ENCODE assay signal across 20 cellular contexts in the genomic region with DNA sequence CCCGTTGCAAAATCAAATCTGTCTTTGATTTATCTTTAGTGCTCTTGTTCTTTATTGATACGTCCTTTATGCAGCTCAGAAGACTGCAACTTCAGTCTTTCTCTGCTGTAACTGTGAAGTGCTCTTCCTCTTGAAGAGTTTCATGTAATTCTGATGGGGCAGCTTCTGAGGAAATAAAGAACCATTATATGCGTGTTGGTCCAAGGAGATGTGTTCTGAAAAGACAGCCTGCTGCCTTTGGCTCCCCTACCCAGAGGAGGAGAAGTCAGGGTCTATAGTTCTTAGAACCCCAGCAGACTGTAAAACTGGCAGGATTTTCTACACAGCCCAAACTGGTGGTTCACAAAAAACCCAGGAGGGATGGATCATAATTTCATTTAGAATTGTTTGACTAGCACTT. TPM values are rescaled to one million over a fixed set of nuclear protein-coding genes. Genes with fewer than 3 reads are reported as not detected.
"Had no signal": no experiment of that assay in that cellular context is flagged by ENCODE, and none has a peak within 500 bp of the region (broad histone marks: within the 10 kb centered on the region; RNA-seq: fewer than 3 reads in every experiment).

No MANE protein-coding gene starts in this region.

- H3K4me3 ChIP-seq: colonic mucosa, esophagus muscularis mucosa, hepatocyte, prostate gland, right atrium auricular region had no signal

- H3K4me1 Mint-ChIP-seq: activated CD4-positive, alpha-beta T cell treated with anti-CD3 and anti-CD28 coated beads for 36 hours; activated naive CD8-positive, alpha-beta T cell treated with anti-CD3 and anti-CD28 coated beads for 36 hours had no signal

- H3K36me3 Mint-ChIP-seq: activated CD4-positive, alpha-beta memory T cell treated with anti-CD3 and anti-CD28 coated beads for 36 hours; activated naive CD8-positive, alpha-beta T cell treated with anti-CD3 and anti-CD28 coated beads for 36 hours; type B pancreatic cell had no signal

- H3K4me2 ChIP-seq: hepatocyte had no signal

- DNase-seq: activated CD4-positive, alpha-beta memory T cell treated with anti-CD3 and anti-CD28 coated beads for 36 hours; activated CD4-positive, alpha-beta T cell treated with anti-CD3 and anti-CD28 coated beads for 36 hours; activated naive CD4-positive, alpha-beta T cell; activated naive CD8-positive, alpha-beta T cell treated with anti-CD3 and anti-CD28 coated beads for 36 hours; activated T-cell treated with anti-CD3 and anti-CD28 coated beads for 4 hours; brain microvascular endothelial cell; central memory CD4-positive, alpha-beta T cell; colonic mucosa; islet precursor cell; stimulated activated CD4-positive, alpha-beta T cell treated with anti-CD3 and anti-CD28 coated beads, Interleukin-2, amount 100 ng/mL, for 24 hours; stimulated activated naive CD8-positive, alpha-beta T cell treated with anti-CD3 and anti-CD28 coated beads, Interleukin-15, Interleukin-2, amounts not matched to agents 100 U/mL and 50 U/mL, for 24 hours had no signal

- H3K36me3 ChIP-seq: colonic mucosa, prostate gland had no signal

- H3K9me3 Mint-ChIP-seq: activated CD4-positive, alpha-beta memory T cell treated with anti-CD3 and anti-CD28 coated beads for 36 hours; activated naive CD8-positive, alpha-beta T cell treated with anti-CD3 and anti-CD28 coated beads for 36 hours; T-helper 2 cell treated with Interferon-gamma antibody and Interleukin-4, amounts not matched to agents 5 μg/mL and 100 μg/mL, for 36 hours; type B pancreatic cell; WTC11 had no signal

- H3K4me3 Mint-ChIP-seq: activated CD4-positive, alpha-beta memory T cell treated with anti-CD3 and anti-CD28 coated beads for 36 hours; activated CD4-positive, alpha-beta T cell treated with anti-CD3 and anti-CD28 coated beads for 36 hours; activated naive CD8-positive, alpha-beta T cell treated with anti-CD3 and anti-CD28 coated beads for 36 hours; T-helper 2 cell treated with Interferon-gamma antibody and Interleukin-4, amounts not matched to agents 5 μg/mL and 100 μg/mL, for 36 hours; type B pancreatic cell had no signal

- H3K27me3 ChIP-seq: brain microvascular endothelial cell, colonic mucosa, esophagus muscularis mucosa, hepatocyte, right atrium auricular region had no signal

- H3K9me3 ChIP-seq: colonic mucosa, esophagus muscularis mucosa, prostate gland, right atrium auricular region had no signal

- H3K79me2 ChIP-seq: hepatocyte had no signal

- H3K27me3 Mint-ChIP-seq: activated CD4-positive, alpha-beta memory T cell treated with anti-CD3 and anti-CD28 coated beads for 36 hours; activated CD4-positive, alpha-beta T cell treated with anti-CD3 and anti-CD28 coated beads for 36 hours; activated naive CD8-positive, alpha-beta T cell treated with anti-CD3 and anti-CD28 coated beads for 36 hours; type B pancreatic cell had no signal

- H3K27ac Mint-ChIP-seq: activated CD4-positive, alpha-beta memory T cell treated with anti-CD3 and anti-CD28 coated beads for 36 hours; activated CD4-positive, alpha-beta T cell treated with anti-CD3 and anti-CD28 coated beads for 36 hours; activated naive CD8-positive, alpha-beta T cell treated with anti-CD3 and anti-CD28 coated beads for 36 hours; T-helper 2 cell treated with Interferon-gamma antibody and Interleukin-4, amounts not matched to agents 5 μg/mL and 100 μg/mL, for 36 hours; type B pancreatic cell; WTC11 had no signal

- H3K4me1 ChIP-seq: colonic mucosa, prostate gland, right atrium auricular region had no signal

- H2AFZ ChIP-seq: hepatocyte had no signal

- H3K27ac ChIP-seq: brain microvascular endothelial cell, colonic mucosa, esophagus muscularis mucosa, hepatocyte, prostate gland, right atrium auricular region had no signal

RNA-seq across cellular contexts. Expression of a gene that starts 42.3 kb away (rescaled TPM):
- total RNA-seq: lung microvascular endothelial cell, osteoblast, right atrium auricular region had no signal
